Comparison of ENCODE assay signal across 13 cellular contexts in genomic region chr10:70956029-70956759, GRCh38.
DNase-seq lines count a peak whose midpoint lies in the region; ATAC-seq, FAIRE-seq and TF ChIP-seq lines count a peak whose summit lies in the region.
"Had no signal": no experiment of that assay in that cellular context is flagged by ENCODE, and none has a peak within 500 bp of the region (broad histone marks: within the 10 kb centered on the region; RNA-seq: fewer than 3 reads in every experiment).

No MANE protein-coding gene starts in this region.

- H3K9ac ChIP-seq in H1 (replicated peaks in 1 of 4; ENCODE audit: extremely low read depth in 1 of 4, low read depth in 3 of 4, low read length in 3 of 4) = no peak overlapping the region
- H3K9ac ChIP-seq: parathyroid adenoma had no signal

- peak; percentile 69 to 77 for TF ChIP-seq RAD21 in H1 (IDR thresholded peaks at IDR 0.05 in 1 of 2, conservative IDR thresholded peaks at IDR 0.05 in 1 of 2; ENCODE audit: low read depth in 2 of 2, low read length in 2 of 2)

- H4K5ac ChIP-seq in H1 (ENCODE audit: insufficient read length, low read depth, low read length) = no peak overlapping the region

- H2BK20ac ChIP-seq in H1 (ENCODE audit: low read length) = no peak overlapping the region

- no peak overlapping the region for H4K8ac ChIP-seq in H1 (ENCODE audit: extremely low read depth, insufficient read depth, low read length)

- TF ChIP-seq CTCF in left ventricle myocardium inferior (IDR thresholded peaks at IDR 0.05; ENCODE audit: borderline replicate concordance) = peak; percentile 14
- no peak for TF ChIP-seq CTCF in Panc1 (IDR thresholded peaks at IDR 0.05)
- peak; percentile 59 to 82 (median 74) for TF ChIP-seq CTCF in H1 (IDR thresholded peaks at IDR 0.05; ENCODE audit: control extremely low read depth in 1 of 3, insufficient read depth in 1 of 3, low read depth in 1 of 3, low read length in 3 of 3)

- H3K14ac ChIP-seq in H1 (ENCODE audit: insufficient read length) = no peak overlapping the region

- in situ Hi-C loops in Panc1 (cut with HindIII; ENCODE audit: low pct_unique_long_range_greater_than_20kb, low sequenced_read_pairs) = no loop called here

- intact Hi-C loops in left ventricle myocardium inferior (cut with micrococcal nuclease) = no loop called here
- intact Hi-C loops in cardiac septum (cut with DNase I) = no loop called here
- intact Hi-C loops in Panc1 (cut with micrococcal nuclease; ENCODE audit: unreplicated experiment) = no loop called here
- intact Hi-C loops in aorta (cut with DNase I) = no loop called here
- intact Hi-C loops in activated CD4-positive, alpha-beta memory T cell treated with anti-CD3 and anti-CD28 coated beads for 36 hours (cut with micrococcal nuclease) = no loop called here

- H3K4ac ChIP-seq in H1 (replicated peaks; ENCODE audit: insufficient read length, low read depth, low read length) = no peak overlapping the region

- H3K4me3 Mint-ChIP-seq in activated CD4-positive, alpha-beta memory T cell treated with anti-CD3 and anti-CD28 coated beads for 36 hours = no peak overlapping the region

- no peak for TF ChIP-seq EP300 in H1 (IDR thresholded peaks at IDR 0.05; ENCODE audit: borderline replicate concordance in 1 of 2, low read depth in 2 of 2, low read length in 2 of 2)

- H2AFZ ChIP-seq in H1 (ENCODE audit: low read length) = no peak overlapping the region
- H2AFZ ChIP-seq: parathyroid adenoma had no signal

- H2BK12ac ChIP-seq in H1 (ENCODE audit: low read depth, low read length) = no peak overlapping the region

- H3K9me3 ChIP-seq in left ventricle myocardium inferior (replicated peaks) = no peaks in the 10 kb centered on the region
- H3K9me3 ChIP-seq in Panc1 (ENCODE audit: control insufficient read depth, insufficient read depth, low read depth, low read length) = no peaks in the 10 kb centered on the region
- H3K9me3 ChIP-seq in H1 (ENCODE audit: insufficient read depth in 2 of 2, low read depth in 1 of 2, low read length in 1 of 2) = peaks cover 0 to 5% of the 10 kb centered on the region in 2 experiments; a peak in 1 of 4 replicates
- H3K9me3 ChIP-seq in aorta (ENCODE audit: control insufficient read depth, low read length) = no peaks in the 10 kb centered on the region

- WGBS in H1 (ENCODE audit: extremely low coverage in 1 of 2, insufficient coverage in 1 of 2, insufficient read length in 1 of 2, insufficient replicate concordance in 2 of 2, low coverage in 1 of 2, low lambda C conversion rate in 2 of 2, missing lambda C conversion rate in 1 of 2), 2 experiments = 64% methylated on average over 7 of the region's 7 CpGs; no CpG with 5 or more reads in 1 of the 2 experiments
- 63 to 65% methylated on average over 7 of the region's 7 CpGs for WGBS in aorta, 2 donors

- peaks cover 2% of the 10 kb centered on the region for H3K27me3 Mint-ChIP-seq in activated CD4-positive, alpha-beta memory T cell treated with anti-CD3 and anti-CD28 coated beads for 36 hours

- H3K4me1 ChIP-seq in left ventricle myocardium inferior = no peaks in the 10 kb centered on the region
- no peaks in the 10 kb centered on the region for H3K4me1 ChIP-seq in Panc1 (ENCODE audit: control insufficient read depth, insufficient read depth, low read length)
- no peaks in the 10 kb centered on the region for H3K4me1 ChIP-seq in H1 (replicated peaks in 1 of 4; ENCODE audit: control insufficient read depth in 3 of 4, insufficient read depth in 4 of 4, low read length in 3 of 4)
- no peaks in the 10 kb centered on the region for H3K4me1 ChIP-seq in aorta (ENCODE audit: control insufficient read depth in 1 of 2, insufficient read depth in 2 of 2, low read length in 2 of 2)
- H3K4me1 ChIP-seq: parathyroid adenoma had no signal

- H2AK5ac ChIP-seq in H1 (ENCODE audit: low read depth, low read length) = no peak overlapping the region

- no peak overlapping the region for H4K91ac ChIP-seq in H1 (replicated peaks; ENCODE audit: insufficient read length, low read length)

- no peak overlapping the region for H2BK15ac ChIP-seq in H1 (ENCODE audit: low read length)

- H2BK120ac ChIP-seq in H1 (replicated peaks; ENCODE audit: low read depth, low read length) = no peak overlapping the region

- peaks cover 10% of the 10 kb centered on the region for H3K23me2 ChIP-seq in H1 (ENCODE audit: low read depth, low read length)

- BruUV-seq in Panc1 (replicated peaks; lab: Mats Ljungman, UMichigan) = no TSS peak

- CTCF ChIA-PET in Panc1 (lab: Charles Lee) (interaction anchor here (0.5 kb wide), 1 partner anchor 35 kb away, joined by 3 read pairs; no protein-coding TSS in a partner anchor), H1 (lab: Charles Lee; ENCODE audit: partially characterized antibody) (interaction anchor here (0.7 to 2.9 kb wide), 18 partner anchors 8 to 324 kb away, joined by 3 to 17 read pairs (median 3); no protein-coding TSS in a partner anchor)
- CTCF ChIA-PET in activated CD4-positive, alpha-beta memory T cell treated with anti-CD3 and anti-CD28 coated beads for 36 hours (lab: Charles Lee) = interaction anchor here (0.5 to 1.3 kb wide), 2 partner anchors 31 to 1339 kb away, joined by 3 read pairs; no protein-coding TSS in a partner anchor

- no peak overlapping the region for H3K18ac ChIP-seq in H1 (ENCODE audit: extremely low read depth, low read length)

- POLR2A ChIA-PET in Panc1 (lab: Charles Lee) = no interaction called here
- POLR2A ChIA-PET in H1 (lab: Charles Lee; ENCODE audit: partially characterized antibody) = no interaction called here
- POLR2A ChIA-PET in activated CD4-positive, alpha-beta memory T cell treated with anti-CD3 and anti-CD28 coated beads for 36 hours (lab: Charles Lee) = no interaction called here

- no peak overlapping the region for H3K4me2 ChIP-seq in H1 (ENCODE audit: insufficient read depth in 1 of 2, low read depth in 2 of 2, low read length in 2 of 2)

- H2BK5ac ChIP-seq in H1 (ENCODE audit: low read depth, low read length) = no peak overlapping the region

- ATAC-seq in Panc1 (peak; percentile 65; the same call in 1 of the 2 replicates), aorta (ENCODE audit: low FRiP score) (peak; percentile 49), GM21786 (IDR thresholded peaks at IDR 0.05; ENCODE audit: unreplicated experiment) (no peak)

- H3K36me3 ChIP-seq in left ventricle myocardium inferior (no peaks in the 10 kb centered on the region), Panc1 (ENCODE audit: control insufficient read depth, insufficient read depth, low read length) (no peaks in the 10 kb centered on the region), H1 (ENCODE audit: control insufficient read depth in 2 of 4, insufficient read depth in 4 of 4, low read length in 3 of 4) (no peaks in the 10 kb centered on the region; a peak in 1 of 8 replicates), aorta (ENCODE audit: control insufficient read depth in 1 of 2, insufficient read depth in 2 of 2, low read length in 1 of 2) (no peaks in the 10 kb centered on the region)

- TF ChIP-seq POLR2A in H1 (IDR thresholded peaks at IDR 0.05; ENCODE audit: control extremely low read depth in 1 of 2, low read depth in 2 of 2, low read length in 2 of 2) = no peak

- FAIRE-seq in H1 (lab: Jason Lieb, UNC) = no peak
- FAIRE-seq: frontal cortex had no signal

- H3K23ac ChIP-seq in H1 (ENCODE audit: insufficient read length) = no peak overlapping the region

- no peaks in the 10 kb centered on the region; a peak in 1 of 4 replicates for H3K79me2 ChIP-seq in H1 (ENCODE audit: control insufficient read depth in 1 of 2, insufficient read depth in 2 of 2, low read length in 2 of 2)
- H3K79me2 ChIP-seq: parathyroid adenoma had no signal

- no peak overlapping the region for H3K4me3 ChIP-seq in left ventricle myocardium inferior
- H3K4me3 ChIP-seq in Panc1 (ENCODE audit: low read depth in 2 of 2, low read length in 2 of 2) = no peak overlapping the region
- no peak overlapping the region for H3K4me3 ChIP-seq in H1 (ENCODE audit: extremely low read depth in 1 of 4, insufficient read depth in 2 of 4, low read depth in 3 of 4, low read length in 4 of 4)
- no peak overlapping the region for H3K4me3 ChIP-seq in aorta (ENCODE audit: low read length in 2 of 2)

- H3K36me3 Mint-ChIP-seq in activated CD4-positive, alpha-beta memory T cell treated with anti-CD3 and anti-CD28 coated beads for 36 hours = no peaks in the 10 kb centered on the region

- peaks cover 0 to 9% of the 10 kb centered on the region in 2 experiments for H4K20me1 ChIP-seq in H1 (replicated peaks in 1 of 2; ENCODE audit: control insufficient read depth in 1 of 2, insufficient read depth in 2 of 2, low read length in 2 of 2)

- H3K27me3 ChIP-seq in left ventricle myocardium inferior (ENCODE audit: low read depth) (no peaks in the 10 kb centered on the region), Panc1 (ENCODE audit: control insufficient read depth, insufficient read depth, low read length) (peaks cover 29% of the 10 kb centered on the region), H1 (replicated peaks in 1 of 4; ENCODE audit: control insufficient read depth in 3 of 4, extremely low read depth in 1 of 4, insufficient read depth in 3 of 4, low read length in 3 of 4) (no peaks in the 10 kb centered on the region; a peak in 1 of 7 replicates), aorta (ENCODE audit: control insufficient read depth in 1 of 2, insufficient read depth in 2 of 2, low read length in 1 of 2) (no peaks in the 10 kb centered on the region)

- no peaks in the 10 kb centered on the region for H3K9me3 Mint-ChIP-seq in activated CD4-positive, alpha-beta memory T cell treated with anti-CD3 and anti-CD28 coated beads for 36 hours

- no peaks in the 10 kb centered on the region for H3K4me1 Mint-ChIP-seq in activated CD4-positive, alpha-beta memory T cell treated with anti-CD3 and anti-CD28 coated beads for 36 hours (ENCODE audit: low read depth)

- H3K27ac ChIP-seq in left ventricle myocardium inferior (replicated peaks) = no peak overlapping the region
- H3K27ac ChIP-seq in Panc1 (ENCODE audit: low read length) = no peak overlapping the region
- no peak overlapping the region for H3K27ac ChIP-seq in H1 (ENCODE audit: low read depth, low read length)
- H3K27ac ChIP-seq in aorta (ENCODE audit: low read depth in 1 of 2, low read length in 2 of 2) = no peak overlapping the region
- H3K27ac ChIP-seq: parathyroid adenoma had no signal

- H3K79me1 ChIP-seq in H1 (ENCODE audit: low read depth, low read length) = no peaks in the 10 kb centered on the region

- no peak overlapping the region for H3K27ac Mint-ChIP-seq in activated CD4-positive, alpha-beta memory T cell treated with anti-CD3 and anti-CD28 coated beads for 36 hours

- DNase-seq in left ventricle myocardium inferior (no peak), cardiac septum (ENCODE audit: low spot score) (no peak), Panc1 (ENCODE audit: low read depth, low spot score) (no peak), H1 (ENCODE audit: low read depth in 1 of 2, low spot score in 2 of 2) (no peak), aorta (peak in 1 of 2 donors; percentile 56)
- no peak for DNase-seq in activated CD4-positive, alpha-beta memory T cell treated with anti-CD3 and anti-CD28 coated beads for 36 hours
- no peak for DNase-seq in stimulated activated CD4-positive, alpha-beta T cell treated with anti-CD3 and anti-CD28 coated beads, Interleukin-4, amount 100 ng/mL, for 1 hour
- DNase-seq: activated CD8-positive, alpha-beta memory T cell treated with anti-CD3 and anti-CD28 coated beads for 24 hours; activated effector memory CD4-positive, alpha-beta T cell treated with anti-CD3 and anti-CD28 coated beads, Interleukin-2, amount 50 U/mL, for 16 hours; NCI-H1436 treated with DMSO at 0.1 percent for 48 hours had no signal

- H3K56ac ChIP-seq in H1 (replicated peaks; ENCODE audit: insufficient read length, low read depth, low read length) = no peak overlapping the region
